In the genomic region with DNA sequence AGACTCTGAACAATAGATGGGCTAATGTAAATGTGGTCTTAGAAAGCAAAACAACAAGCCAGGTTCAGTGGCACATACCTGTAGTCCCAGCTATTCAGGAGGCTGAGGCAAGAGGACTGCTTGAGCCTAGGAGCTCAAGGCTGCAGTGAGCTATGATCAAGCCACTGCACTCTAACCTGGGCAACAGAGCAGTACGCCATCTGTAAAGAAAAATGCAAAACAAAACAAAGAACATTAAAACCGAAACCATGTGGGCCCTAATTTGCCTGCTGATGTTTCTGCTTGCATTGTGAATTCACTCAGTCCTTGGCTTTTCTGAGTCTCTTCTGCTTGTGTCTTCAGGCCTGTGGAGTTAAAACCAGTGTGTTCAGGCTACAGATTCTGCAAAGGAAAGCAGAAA, we compare ENCODE assay signal across 11 cellular contexts. TPM values are rescaled to one million over a fixed set of nuclear protein-coding genes. Genes with fewer than 3 reads are reported as not detected.
A peak's percentile ranks its signal among the peaks of the same experiment; 100 is the strongest.
DNase-seq lines count a peak whose midpoint lies in the region; ATAC-seq, FAIRE-seq and TF ChIP-seq lines count a peak whose summit lies in the region.
"Had no signal": no experiment of that assay in that cellular context is flagged by ENCODE, and none has a peak within 500 bp of the region (broad histone marks: within the 10 kb centered on the region; RNA-seq: fewer than 3 reads in every experiment).

No MANE protein-coding gene starts in this region.

- H3K9me3 ChIP-seq in HepG2 (ENCODE audit: low read length) (no peaks in the 10 kb centered on the region), right lobe of liver (no peaks in the 10 kb centered on the region), OCI-LY7 (ENCODE audit: low read length) (no peaks in the 10 kb centered on the region)

- no peaks in the 10 kb centered on the region for H3K79me2 ChIP-seq in HepG2 (ENCODE audit: insufficient read depth, low read length)
- H3K79me2 ChIP-seq in OCI-LY7 (ENCODE audit: insufficient read depth, low read depth, low read length): no peaks in the 10 kb centered on the region

- no peaks in the 10 kb centered on the region for H3K27me3 Mint-ChIP-seq in WTC11 (ENCODE audit: low read depth)

- TF ChIP-seq POLR2A in HepG2 (IDR thresholded peaks at IDR 0.05; ENCODE audit: insufficient read depth in 1 of 2, low read depth in 2 of 2, low read length in 2 of 2) (no peak), right lobe of liver (IDR thresholded peaks at IDR 0.05) (no peak)

- peaks cover 27% of the 10 kb centered on the region for H3K4me1 Mint-ChIP-seq in WTC11

- intact Hi-C loops in HepG2 (cut with micrococcal nuclease; ENCODE audit: unreplicated experiment): no loop called here
- intact Hi-C loops in right lobe of liver (cut with DNase I): no loop called here
- intact Hi-C loops in OCI-LY7 (cut with micrococcal nuclease; ENCODE audit: unreplicated experiment): no loop called here

- no peaks in the 10 kb centered on the region for H3K9me2 ChIP-seq in OCI-LY7 (ENCODE audit: insufficient read depth, low read length)

- peak; percentile 4 for FAIRE-seq in HepG2 (lab: Jason Lieb, UNC)

- POLR2A ChIA-PET in HepG2 (lab: Yijun Ruan, JAX) (interaction anchor here (1.2 to 4.7 kb wide), 4 partner anchors 8 to 27 kb away, joined by 4 to 27 read pairs (median 7); no protein-coding TSS in a partner anchor), OCI-LY7 (lab: Charles Lee) (interaction anchor here (0.6 to 8.5 kb wide), 12 partner anchors 14 to 1238 kb away, joined by 3 to 171 read pairs (median 3); partner anchors contain the start of gene SSR3), WTC11 (lab: Charles Lee) (interaction anchor here (1.1 kb wide), 1 partner anchor 14 kb away, joined by 6 read pairs; no protein-coding TSS in a partner anchor)

- BruUV-seq in HepG2 (replicated peaks; lab: Mats Ljungman, UMichigan) (no TSS peak), OCI-LY7 (replicated peaks; lab: Mats Ljungman, UMichigan) (no TSS peak)

- H3K27me3 ChIP-seq in HepG2 (ENCODE audit: control insufficient read depth in 1 of 2, insufficient read depth in 2 of 2, low read length in 2 of 2) (no peaks in the 10 kb centered on the region), right lobe of liver (no peaks in the 10 kb centered on the region)

- DNase-seq in HepG2 (ENCODE audit: low spot score) (no peak), right lobe of liver (no peak), OCI-LY7 (ENCODE audit: low spot score) (peak; percentile 66), WTC11 (ENCODE audit: low spot score) (no peak), NCI-H82 (lab: John Stamatoyannopoulos, UW) (no peak), SHP77 treated with DMSO at 0.1 percent for 48 hours (lab: John Stamatoyannopoulos, UW) (no peak), GOT3 (lab: John Stamatoyannopoulos, UW) (no peak)
- DNase-seq: Calu3, head of caudate nucleus, NCI-H146 had no signal

- CTCF ChIA-PET in HepG2 (lab: Yijun Ruan, JAX; ENCODE audit: low intra/inter-chr PET ratio, low total read pairs) (no interaction called here), OCI-LY7 (lab: Charles Lee; ENCODE audit: unreplicated experiment) (interaction anchor here (1.2 to 1.4 kb wide), 2 partner anchors 14 to 435 kb away, joined by 3 to 5 read pairs; no protein-coding TSS in a partner anchor), WTC11 (lab: Charles Lee) (interaction anchor here (1.2 to 3.4 kb wide), 4 partner anchors 10 to 34 kb away, joined by 3 to 21 read pairs (median 4); no protein-coding TSS in a partner anchor)

- TF ChIP-seq CTCF in HepG2 (CRISPR knock-in tag; IDR thresholded peaks at IDR 0.05): no peak
- TF ChIP-seq CTCF in right lobe of liver (IDR thresholded peaks at IDR 0.05): no peak
- no peak for TF ChIP-seq CTCF in OCI-LY7 (conservative IDR thresholded peaks at IDR 0.05; ENCODE audit: low read length)
- no peak for TF ChIP-seq CTCF in WTC11 (IDR thresholded peaks at IDR 0.05)

- no peak for TF ChIP-seq EP300 in HepG2 (IDR thresholded peaks at IDR 0.05; ENCODE audit: low read depth in 2 of 2, low read length in 2 of 2)
- TF ChIP-seq EP300 in HepG2 (CRISPR knock-in tag; IDR thresholded peaks at IDR 0.05; ENCODE audit: borderline replicate concordance): no peak

- 65% methylated on average over 2 of the region's 2 CpGs for WGBS in HepG2 (ENCODE audit: low lambda C conversion rate)
- WGBS in right lobe of liver (ENCODE audit: insufficient coverage, low coverage, low lambda C conversion rate, missing lambda C conversion rate): 56% methylated on average over 2 of the region's 2 CpGs

- no peak overlapping the region for H3K9ac ChIP-seq in HepG2 (ENCODE audit: insufficient read depth, low read depth, low read length)

- H3K9me3 Mint-ChIP-seq in WTC11: no peaks in the 10 kb centered on the region

- H3K27ac Mint-ChIP-seq in WTC11: no peak overlapping the region

- H3K4me1 ChIP-seq in HepG2 (ENCODE audit: insufficient read depth, low read length): peaks cover 38% of the 10 kb centered on the region
- peaks cover 0 to 11% (median 0%) of the 10 kb centered on the region in 4 donors for H3K4me1 ChIP-seq in right lobe of liver
- peaks cover 34% of the 10 kb centered on the region for H3K4me1 ChIP-seq in OCI-LY7 (ENCODE audit: insufficient read depth, low read length, poor library complexity, severe bottlenecking)

- no peaks in the 10 kb centered on the region for H3K36me3 ChIP-seq in HepG2 (replicated peaks in 1 of 2; ENCODE audit: control insufficient read depth in 1 of 2, insufficient read depth in 2 of 2, low read length in 2 of 2)
- H3K36me3 ChIP-seq in right lobe of liver: no peaks in the 10 kb centered on the region
- no peaks in the 10 kb centered on the region for H3K36me3 ChIP-seq in OCI-LY7 (ENCODE audit: insufficient read depth, low read length)

- TF ChIP-seq RAD21 in HepG2 (CRISPR knock-in tag; IDR thresholded peaks at IDR 0.05): no peak

- H3K4me3 Mint-ChIP-seq in WTC11: no peak overlapping the region

- no peak overlapping the region for H3K27ac ChIP-seq in HepG2 (ENCODE audit: extremely low read length, insufficient read depth, low read length)
- no peak overlapping the region for H3K27ac ChIP-seq in right lobe of liver
- H3K27ac ChIP-seq in OCI-LY7 (ENCODE audit: low read depth, low read length, poor library complexity, severe bottlenecking): peak overlapping the region; percentile 69

- ATAC-seq in HepG2 (peak; percentile 32), right lobe of liver (no peak), HG02840 (IDR thresholded peaks at IDR 0.05; ENCODE audit: low FRiP score, unreplicated experiment) (peak; percentile 88), WTC11 (no peak)

- no peaks in the 10 kb centered on the region for H3K36me3 Mint-ChIP-seq in WTC11

- H4K20me1 ChIP-seq in HepG2 (ENCODE audit: insufficient read depth, low read length) (no peaks in the 10 kb centered on the region), OCI-LY7 (ENCODE audit: insufficient read depth, low read length) (no peaks in the 10 kb centered on the region)

- H3K4me2 ChIP-seq in HepG2 (ENCODE audit: low read depth, low read length): no peak overlapping the region
- H3K4me2 ChIP-seq in OCI-LY7 (ENCODE audit: low read length): peak overlapping the region; percentile 78

- H2AFZ ChIP-seq in HepG2 (ENCODE audit: low read length) (no peak overlapping the region), OCI-LY7 (ENCODE audit: low read length) (peak overlapping the region; percentile 83)

- in situ Hi-C loops in HepG2 (cut with HindIII; ENCODE audit: extremely low pct_ligation_motif_present, low pct_unique_long_range_greater_than_20kb): no loop called here

- H3K4me3 ChIP-seq in HepG2 (replicated peaks in 1 of 3; ENCODE audit: insufficient read depth in 1 of 3, low read depth in 2 of 3, low read length in 3 of 3) (no peak overlapping the region), right lobe of liver (no peak overlapping the region), OCI-LY7 (ENCODE audit: low read depth, low read length, poor library complexity, severe bottlenecking) (peak overlapping the region; percentile 37)

TF ChIP-seq in WTC11, 78 proteins besides CTCF, POLR2A, EP300 and RAD21 (continues in another document):
- TF ChIP-seq ZNF416 (CRISPR knock-in tag; IDR thresholded peaks at IDR 0.05) (no peak), ZNF263 (CRISPR knock-in tag; IDR thresholded peaks at IDR 0.05; ENCODE audit: low read depth) (no peak), ATF1 (CRISPR knock-in tag; IDR thresholded peaks at IDR 0.05) (no peak), PRRX2 (CRISPR knock-in tag; IDR thresholded peaks at IDR 0.05) (no peak)

RNA-seq across cellular contexts. Expression of gene CCNL1, which starts 56.7 kb away (rescaled TPM):
- total RNA-seq in HepG2 (2016; rRNA removed; fragmentation: Illumina TruSeq; extraction: Trizol) (23.5 and 151 TPM in 2 replicates), right lobe of liver (100 to 1,000 TPM in 2 of 6 experiments, 10 to 100 TPM in 4; 34.0 to 153 (median 78.5) TPM), OCI-LY7 (2022) (158 and 190 TPM in 2 replicates), WTC11 (2021) (67.2 to 79.6 TPM (median 72.7 TPM) in 3 replicates)
- total RNA-seq in HepG2 (2016; cell fraction: cytosol; rRNA removed; fragmentation: Illumina TruSeq; extraction: Trizol; ENCODE audit: low read depth): 18.9 and 19.9 TPM in 2 replicates
- 22.0 and 151 TPM in 2 replicates for total RNA-seq in HepG2 (2016; cell fraction: insoluble cytoplasmic fraction; rRNA removed; fragmentation: Illumina TruSeq; extraction: Trizol)
- total RNA-seq in HepG2 (2016; cell fraction: membrane; rRNA removed; fragmentation: Illumina TruSeq; extraction: Trizol): 19.5 and 22.9 TPM in 2 replicates
- total RNA-seq in HepG2 (2016; cell fraction: nucleus; rRNA removed; fragmentation: Illumina TruSeq; extraction: Trizol): 552 TPM in 2 replicates
- polyA plus RNA-seq in HepG2 (2011; rRNA removed): 303 and 309 TPM in 2 replicates
- polyA plus RNA-seq in HepG2 (2011; cell fraction: cytosol; rRNA removed): 35.9 and 39.3 TPM in 2 replicates
- 1,033 and 1,155 TPM in 2 replicates for polyA plus RNA-seq in HepG2 (2011; cell fraction: nucleus; rRNA removed)
- 118 and 121 TPM in 2 replicates for polyA plus RNA-seq in HepG2 (2012)
- 4.9 and 6.1 TPM in 2 replicates for polyA plus RNA-seq in HepG2 (2016; cell fraction: cytosol; fragmentation: Illumina TruSeq; extraction: Trizol; ENCODE audit: low read depth)
- 26.1 and 28.4 TPM in 2 replicates for polyA plus RNA-seq in HepG2 (2016; cell fraction: insoluble cytoplasmic fraction; fragmentation: Illumina TruSeq; extraction: Trizol; ENCODE audit: low read depth)
- polyA plus RNA-seq in HepG2 (2016; cell fraction: membrane; fragmentation: Illumina TruSeq; extraction: Trizol; ENCODE audit: low read depth): 6.6 and 9.0 TPM in 2 replicates
- polyA plus RNA-seq in HepG2 (2016; cell fraction: nucleus; fragmentation: Illumina TruSeq; extraction: Trizol; ENCODE audit: insufficient read depth, low read depth): 607 and 612 TPM in 2 replicates
- polyA minus RNA-seq in HepG2 (2011; rRNA and poly(A)+ RNA removed; ENCODE audit: low replicate concordance): 138 and 193 TPM in 2 replicates
- 30.6 and 49.5 TPM in 2 replicates for polyA minus RNA-seq in HepG2 (2011; cell fraction: cytosol; rRNA and poly(A)+ RNA removed)
- 1,410 and 1,557 TPM in 2 replicates for polyA minus RNA-seq in HepG2 (2011; cell fraction: nucleus; rRNA and poly(A)+ RNA removed)
- 221 and 280 TPM in 2 replicates for total RNA-seq in OCI-LY7 (2014; rRNA removed; shearing (Covaris generic))

Comparison
In these comparisons a context has a peak if more than half of its experiments do, and no peak if none do; other contexts are left out.
1. ATAC-seq: peak in HepG2 (single experiment) and HG02840 (single experiment); none in right lobe of liver (0 of 4) and WTC11 (single experiment).